In genomic region chr1:59434336-59434735, GRCh38 we compare ENCODE assay signal across 12 cellular contexts.
DNase-seq lines count a peak whose midpoint lies in the region; ATAC-seq and TF ChIP-seq lines count a peak whose summit lies in the region.
"Had no signal": no experiment of that assay in that cellular context is flagged by ENCODE, and none has a peak within 500 bp of the region (broad histone marks: within the 10 kb centered on the region; RNA-seq: fewer than 3 reads in every experiment).

No MANE protein-coding gene starts in this region.

- ATAC-seq in right cardiac atrium = peak; percentile 29 to 54
- peak; percentile 64 for ATAC-seq in lung (ENCODE audit: insufficient read depth, low FRiP score)
- peak; percentile 57 for ATAC-seq in aorta (ENCODE audit: low FRiP score)
- ATAC-seq in HG03280 (IDR thresholded peaks at IDR 0.05; ENCODE audit: unreplicated experiment) = no peak
- ATAC-seq: Panc1 had no signal

- 77% methylated on average over 3 of the region's 3 CpGs for WGBS in right cardiac atrium
- 56 to 60% methylated on average over 3 of the region's 3 CpGs for WGBS in lung, 2 donors
- 16 to 20% methylated on average over 3 of the region's 3 CpGs for WGBS in aorta, 2 donors

- intact Hi-C loops in right cardiac atrium (cut with DNase I) (no loop called here), left ventricle myocardium inferior (cut with micrococcal nuclease) (no loop called here), aorta (cut with DNase I) (loop anchor here in 1 of 2 donors (1.0 to 10.0 kb wide), 2 partner anchors 41 to 140 kb away; partner anchors contain the start of gene FGGY)

- no peaks in the 10 kb centered on the region for H3K27me3 ChIP-seq in right cardiac atrium (ENCODE audit: control insufficient read depth, insufficient read depth)
- no peaks in the 10 kb centered on the region for H3K27me3 ChIP-seq in left ventricle myocardium inferior (ENCODE audit: low read depth)
- no peaks in the 10 kb centered on the region for H3K27me3 ChIP-seq in WERI-Rb-1 (ENCODE audit: insufficient read depth, low read depth, severe bottlenecking)
- no peaks in the 10 kb centered on the region for H3K27me3 ChIP-seq in lung (ENCODE audit: control insufficient read depth, insufficient read depth)
- no peaks in the 10 kb centered on the region for H3K27me3 ChIP-seq in aorta (ENCODE audit: control insufficient read depth in 1 of 2, insufficient read depth in 2 of 2, low read length in 1 of 2)

- H3K4me1 ChIP-seq in right cardiac atrium (ENCODE audit: control insufficient read depth, insufficient read depth, low read length) (peaks cover 5% of the 10 kb centered on the region), left ventricle myocardium inferior (peaks cover 50% of the 10 kb centered on the region), lung (ENCODE audit: control insufficient read depth in 2 of 2, insufficient read depth in 2 of 2, low read length in 2 of 2) (peaks cover 3 to 15% of the 10 kb centered on the region in 2 donors), aorta (ENCODE audit: control insufficient read depth in 1 of 2, insufficient read depth in 2 of 2, low read length in 2 of 2) (peaks cover 4 to 6% of the 10 kb centered on the region in 2 donors)

- TF ChIP-seq CTCF in left ventricle myocardium inferior (IDR thresholded peaks at IDR 0.05; ENCODE audit: borderline replicate concordance) = no peak
- no peak for TF ChIP-seq CTCF in WERI-Rb-1 (IDR thresholded peaks at IDR 0.05; ENCODE audit: low read depth, low read length)
- TF ChIP-seq CTCF in lung (IDR thresholded peaks at IDR 0.05; ENCODE audit: control extremely low read depth, extremely low read depth) = no peak

- H3K9me3 ChIP-seq in right cardiac atrium (ENCODE audit: control insufficient read depth, low read length) (no peaks in the 10 kb centered on the region), left ventricle myocardium inferior (replicated peaks) (no peaks in the 10 kb centered on the region), WERI-Rb-1 (ENCODE audit: severe bottlenecking) (no peaks in the 10 kb centered on the region), lung (ENCODE audit: control insufficient read depth in 2 of 2, insufficient read depth in 1 of 2, low read length in 1 of 2) (no peaks in the 10 kb centered on the region), aorta (ENCODE audit: control insufficient read depth, low read length) (no peaks in the 10 kb centered on the region)

- H3K36me3 ChIP-seq in left ventricle myocardium inferior = no peaks in the 10 kb centered on the region
- no peaks in the 10 kb centered on the region; the same call in 1 of the 2 replicates for H3K36me3 ChIP-seq in WERI-Rb-1
- no peaks in the 10 kb centered on the region for H3K36me3 ChIP-seq in lung (ENCODE audit: control insufficient read depth in 2 of 2, insufficient read depth in 2 of 2, low read length in 2 of 2)
- no peaks in the 10 kb centered on the region for H3K36me3 ChIP-seq in aorta (ENCODE audit: control insufficient read depth in 1 of 2, insufficient read depth in 2 of 2, low read length in 1 of 2)

- H3K27ac ChIP-seq in right cardiac atrium (ENCODE audit: low read length) (no peak overlapping the region), left ventricle myocardium inferior (replicated peaks) (no peak overlapping the region), WERI-Rb-1 (0 out of 2 replicates have a peak overlapping the region, but pooled peaks have one; percentile 15), lung (ENCODE audit: low read depth in 1 of 2, low read length in 1 of 2) (no peak overlapping the region), aorta (ENCODE audit: low read depth in 1 of 2, low read length in 2 of 2) (peak overlapping the region in 1 of 2 donors; percentile 78)

- DNase-seq in right cardiac atrium (no peak), left ventricle myocardium inferior (no peak), WERI-Rb-1 (no peak), lung (ENCODE audit: low spot score) (peak; percentile 51), aorta (peak in 1 of 2 donors; percentile 51), DMS153 (lab: John Stamatoyannopoulos, UW) (no peak), COLO668 (lab: John Stamatoyannopoulos, UW; ENCODE audit: unreplicated experiment) (no peak)
- DNase-seq: kidney; NCI-H2171; stimulated activated CD4-positive, alpha-beta T cell treated with anti-CD3 and anti-CD28 coated beads, Interleukin-4, amount 100 ng/mL, for 1 hour had no signal

- H3K4me3 ChIP-seq in right cardiac atrium (ENCODE audit: low read length) (no peak overlapping the region), left ventricle myocardium inferior (no peak overlapping the region), WERI-Rb-1 (ENCODE audit: low read depth, low read length) (no peak overlapping the region), lung (no peak overlapping the region), aorta (ENCODE audit: low read length in 2 of 2) (no peak overlapping the region)
